Comparison of ENCODE assay signal across 2 cellular contexts in genomic region chr6:7449018-7449417, GRCh38.
TF ChIP-seq lines count a peak whose summit lies in the region.

No MANE protein-coding gene starts in this region.

TF ChIP-seq in HepG2, 621 proteins besides CTCF, POLR2A, EP300 and RAD21 (continues in another document):
- TF ChIP-seq ZNF713 (CRISPR knock-in tag; IDR thresholded peaks at IDR 0.05) = no peak
- 0 out of 2 replicates have a peak, but pooled peaks have one; percentile 28 for TF ChIP-seq ZMYM2 (CRISPR knock-in tag; IDR thresholded peaks at IDR 0.05)
- no peak for TF ChIP-seq RARG (CRISPR knock-in tag; IDR thresholded peaks at IDR 0.05; ENCODE audit: low read depth)
- no peak for TF ChIP-seq ZNF691 (CRISPR knock-in tag; IDR thresholded peaks at IDR 0.05; ENCODE audit: borderline replicate concordance, low read depth)
- TF ChIP-seq ZNF549 (CRISPR knock-in tag; IDR thresholded peaks at IDR 0.05) = no peak
- TF ChIP-seq ZNF770 (CRISPR knock-in tag; IDR thresholded peaks at IDR 0.05) = peak; percentile 89; the same call in 1 of the 2 replicates
- TF ChIP-seq KLF11 (CRISPR knock-in tag; IDR thresholded peaks at IDR 0.05) = no peak
- TF ChIP-seq POGZ (CRISPR knock-in tag; IDR thresholded peaks at IDR 0.05) = 0 out of 2 replicates have a peak, but pooled peaks have one; percentile 10
- no peak for TF ChIP-seq MLXIP (CRISPR knock-in tag; IDR thresholded peaks at IDR 0.05; ENCODE audit: borderline replicate concordance)
- TF ChIP-seq ZHX2 (IDR thresholded peaks at IDR 0.05; ENCODE audit: low read depth) = no peak
- TF ChIP-seq ZHX2 (CRISPR knock-in tag; IDR thresholded peaks at IDR 0.05; ENCODE audit: borderline replicate concordance) = no peak
- no peak for TF ChIP-seq MAF1 (CRISPR knock-in tag; IDR thresholded peaks at IDR 0.05; ENCODE audit: borderline replicate concordance)
- peak; percentile 70 for TF ChIP-seq ZNF121 (CRISPR knock-in tag; IDR thresholded peaks at IDR 0.05)
- no peak for TF ChIP-seq ZNF10 (CRISPR knock-in tag; IDR thresholded peaks at IDR 0.05; ENCODE audit: borderline replicate concordance, low read depth)
- no peak for TF ChIP-seq NFATC3 (CRISPR knock-in tag; IDR thresholded peaks at IDR 0.05)
- no peak for TF ChIP-seq FOSL2 (CRISPR knock-in tag; IDR thresholded peaks at IDR 0.05)
- no peak for TF ChIP-seq PHF5A (CRISPR knock-in tag; IDR thresholded peaks at IDR 0.05; ENCODE audit: low read depth, unreplicated experiment)

TF ChIP-seq in K562, 482 proteins besides CTCF, POLR2A, EP300 and RAD21:
- TF ChIP-seq NKRF (IDR thresholded peaks at IDR 0.05; ENCODE audit: borderline replicate concordance) = no peak
- no peak for TF ChIP-seq TGIF2 (CRISPR knock-in tag; IDR thresholded peaks at IDR 0.05)
- no peak for TF ChIP-seq MYNN (IDR thresholded peaks at IDR 0.05)
- no peak for TF ChIP-seq MYNN (CRISPR knock-in tag; IDR thresholded peaks at IDR 0.05)
- no peak for TF ChIP-seq DDX20 (tag; IDR thresholded peaks at IDR 0.05; ENCODE audit: low read depth)
- TF ChIP-seq ZBTB49 (CRISPR knock-in tag; IDR thresholded peaks at IDR 0.05; ENCODE audit: borderline replicate concordance) = no peak
- TF ChIP-seq EHMT2 (IDR thresholded peaks at IDR 0.05) = no peak
- no peak for TF ChIP-seq ZNF717 (CRISPR knock-in tag; IDR thresholded peaks at IDR 0.05)
- no peak for TF ChIP-seq NFXL1 (CRISPR knock-in tag; IDR thresholded peaks at IDR 0.05)
- TF ChIP-seq ZBTB40 (IDR thresholded peaks at IDR 0.05) = no peak
- no peak for TF ChIP-seq ZBTB40 (CRISPR knock-in tag; IDR thresholded peaks at IDR 0.05)
- TF ChIP-seq TCF7L2 (IDR thresholded peaks at IDR 0.05; ENCODE audit: low read depth, low read length) = no peak
- peak; percentile 6 for TF ChIP-seq RBM25 (IDR thresholded peaks at IDR 0.05; ENCODE audit: low read depth, low read length, severe bottlenecking)
- peak; percentile 89 for TF ChIP-seq ZNF121 (CRISPR knock-in tag; conservative IDR thresholded peaks at IDR 0.05)
